ENCODE assay signal across 10 cellular contexts in the genomic region with DNA sequence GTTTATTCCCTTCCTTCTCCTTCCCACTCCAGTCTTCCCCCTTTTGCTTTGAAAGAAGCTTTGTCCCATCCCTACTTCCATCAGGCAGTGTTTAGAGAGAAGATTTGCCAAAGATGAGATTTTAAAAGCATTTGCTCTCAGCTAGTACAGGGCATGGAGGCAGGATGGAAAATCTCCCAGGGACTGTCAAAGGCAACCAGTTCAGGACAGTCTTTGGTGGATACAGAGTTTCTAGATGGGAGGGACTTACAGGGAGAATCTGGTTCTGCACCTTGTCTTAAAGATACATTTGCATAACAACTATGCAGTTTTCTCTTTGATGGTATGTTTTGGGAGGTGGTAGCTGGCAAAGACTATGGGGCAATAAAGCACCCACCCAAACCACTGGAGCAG. TPM values are rescaled to one million over a fixed set of nuclear protein-coding genes. Genes with fewer than 3 reads are reported as not detected.
DNase-seq lines count a peak whose midpoint lies in the region; ATAC-seq and TF ChIP-seq lines count a peak whose summit lies in the region.
"Had no signal": no experiment of that assay in that cellular context is flagged by ENCODE, and none has a peak within 500 bp of the region (broad histone marks: within the 10 kb centered on the region; RNA-seq: fewer than 3 reads in every experiment).

No MANE protein-coding gene starts in this region.

- intact Hi-C loops in right lobe of liver (cut with DNase I) (no loop called here), prostate gland (cut with DNase I) (no loop called here)

- TF ChIP-seq POLR2A in right lobe of liver (IDR thresholded peaks at IDR 0.05), result no peak
- no peak for TF ChIP-seq POLR2A in prostate gland (IDR thresholded peaks at IDR 0.05)

- no peak overlapping the region for H3K4me3 Mint-ChIP-seq in activated naive CD8-positive, alpha-beta T cell treated with anti-CD3 and anti-CD28 coated beads, Interleukin-2, amount 50 U/mL, for 24 hours

- H3K36me3 ChIP-seq in liver (ENCODE audit: control insufficient read depth in 4 of 4, insufficient read depth in 3 of 4, low read depth in 1 of 4, low read length in 3 of 4) (no peaks in the 10 kb centered on the region), right lobe of liver (no peaks in the 10 kb centered on the region), right atrium auricular region (no peaks in the 10 kb centered on the region), prostate gland (no peaks in the 10 kb centered on the region)

- TF ChIP-seq CTCF in liver (IDR thresholded peaks at IDR 0.05; ENCODE audit: low read depth, low read length, missing input control) (no peak), right lobe of liver (IDR thresholded peaks at IDR 0.05) (no peak), right atrium auricular region (IDR thresholded peaks at IDR 0.05) (no peak), prostate gland (IDR thresholded peaks at IDR 0.05) (no peak)

- H3K9me3 ChIP-seq in liver (ENCODE audit: control insufficient read depth in 4 of 4, low read length in 3 of 4), result no peaks in the 10 kb centered on the region
- no peaks in the 10 kb centered on the region for H3K9me3 ChIP-seq in right lobe of liver
- no peaks in the 10 kb centered on the region for H3K9me3 ChIP-seq in right atrium auricular region
- no peaks in the 10 kb centered on the region for H3K9me3 ChIP-seq in prostate gland

- H3K27ac Mint-ChIP-seq in activated naive CD8-positive, alpha-beta T cell treated with anti-CD3 and anti-CD28 coated beads, Interleukin-2, amount 50 U/mL, for 24 hours, result no peak overlapping the region

- no peaks in the 10 kb centered on the region for H3K9me3 Mint-ChIP-seq in activated naive CD8-positive, alpha-beta T cell treated with anti-CD3 and anti-CD28 coated beads, Interleukin-2, amount 50 U/mL, for 24 hours

- H3K4me1 ChIP-seq in liver (ENCODE audit: control insufficient read depth in 4 of 4, insufficient read depth in 4 of 4, low read length in 3 of 4) (peaks cover 11 to 30% (median 22%) of the 10 kb centered on the region in 4 donors), right lobe of liver (peaks cover 0 to 61% (median 20%) of the 10 kb centered on the region in 4 donors), right atrium auricular region (peaks cover 0 to 68% of the 10 kb centered on the region in 2 donors), prostate gland (replicated peaks) (peaks cover 13% of the 10 kb centered on the region)

- H3K27ac ChIP-seq in liver (ENCODE audit: low read depth in 1 of 2, low read length in 2 of 2), result peak overlapping the region; percentile 7 to 10
- no peak overlapping the region for H3K27ac ChIP-seq in right lobe of liver
- peak overlapping the region; percentile 70 to 74 for H3K27ac ChIP-seq in right atrium auricular region
- H3K27ac ChIP-seq in prostate gland, result peak overlapping the region; percentile 62 to 78

- no peaks in the 10 kb centered on the region for H3K27me3 ChIP-seq in liver (ENCODE audit: control insufficient read depth in 4 of 4, insufficient read depth in 4 of 4, low read length in 3 of 4)
- no peaks in the 10 kb centered on the region for H3K27me3 ChIP-seq in right lobe of liver
- H3K27me3 ChIP-seq in right atrium auricular region, result no peaks in the 10 kb centered on the region
- no peaks in the 10 kb centered on the region for H3K27me3 ChIP-seq in prostate gland (replicated peaks; ENCODE audit: insufficient read depth)

- peaks cover 15% of the 10 kb centered on the region for H3K4me1 Mint-ChIP-seq in activated naive CD8-positive, alpha-beta T cell treated with anti-CD3 and anti-CD28 coated beads, Interleukin-2, amount 50 U/mL, for 24 hours

- ATAC-seq in right lobe of liver, result no peak
- ATAC-seq in activated naive CD8-positive, alpha-beta T cell treated with anti-CD3 and anti-CD28 coated beads, Interleukin-2, amount 50 U/mL, for 24 hours, result no peak

- no peak for TF ChIP-seq RAD21 in liver (IDR thresholded peaks at IDR 0.05)

- no peaks in the 10 kb centered on the region for H3K27me3 Mint-ChIP-seq in activated naive CD8-positive, alpha-beta T cell treated with anti-CD3 and anti-CD28 coated beads, Interleukin-2, amount 50 U/mL, for 24 hours

- H3K9ac ChIP-seq in liver (ENCODE audit: low read depth in 1 of 2, low read length in 2 of 2), result no peak overlapping the region

- DNase-seq in right lobe of liver (no peak), right atrium auricular region (ENCODE audit: low spot score) (no peak), prostate gland (ENCODE audit: low spot score) (no peak), SKM-1 (lab: John Stamatoyannopoulos, UW; ENCODE audit: unreplicated experiment) (no peak), NCI-H1105 treated with DMSO at 0.1 percent for 48 hours (lab: John Stamatoyannopoulos, UW) (no peak), NCI-H2029 treated with DMSO at 0.1 percent for 48 hours (lab: John Stamatoyannopoulos, UW) (no peak)
- no peak for DNase-seq in activated naive CD8-positive, alpha-beta T cell treated with anti-CD3 and anti-CD28 coated beads, Interleukin-2, amount 50 U/mL, for 24 hours
- DNase-seq: ACHN, NCI-H146 had no signal

- peaks cover 6% of the 10 kb centered on the region for H3K36me3 Mint-ChIP-seq in activated naive CD8-positive, alpha-beta T cell treated with anti-CD3 and anti-CD28 coated beads, Interleukin-2, amount 50 U/mL, for 24 hours (ENCODE audit: low read depth)

- H3K4me3 ChIP-seq in liver (ENCODE audit: low read depth in 1 of 3, low read length in 3 of 3) (no peak overlapping the region), right lobe of liver (no peak overlapping the region), right atrium auricular region (no peak overlapping the region), prostate gland (no peak overlapping the region)

TF ChIP-seq in liver, 16 proteins besides CTCF, POLR2A, EP300 and RAD21:
- no peak for TF ChIP-seq YY1 (IDR thresholded peaks at IDR 0.05)
- no peak for TF ChIP-seq MAX (IDR thresholded peaks at IDR 0.05)
- TF ChIP-seq HNF4G (IDR thresholded peaks at IDR 0.05), result no peak
- no peak for TF ChIP-seq HNF4A (conservative IDR thresholded peaks at IDR 0.05)
- no peak for TF ChIP-seq TAF1 (conservative IDR thresholded peaks at IDR 0.05)
- no peak for TF ChIP-seq GABPA (IDR thresholded peaks at IDR 0.05 in 1 of 2, conservative IDR thresholded peaks at IDR 0.05 in 1 of 2)
- no peak for TF ChIP-seq ATF3 (IDR thresholded peaks at IDR 0.05)
- TF ChIP-seq REST (IDR thresholded peaks at IDR 0.05), result no peak
- no peak for TF ChIP-seq EGR1 (IDR thresholded peaks at IDR 0.05; ENCODE audit: low read depth in 2 of 2)
- TF ChIP-seq NR2F2 (IDR thresholded peaks at IDR 0.05), result no peak
- TF ChIP-seq RXRA (IDR thresholded peaks at IDR 0.05), result no peak
- TF ChIP-seq SP1 (IDR thresholded peaks at IDR 0.05), result no peak
- no peak for TF ChIP-seq FOXA2 (IDR thresholded peaks at IDR 0.05)
TF ChIP-seq in liver: peak in this region for 0.

RNA-seq across cellular contexts. Expression of gene CHD9, which starts 26.2 kb away (rescaled TPM):
- 10 to 100 TPM; 31.6 to 46.6 TPM for total RNA-seq in liver
- 10 to 100 TPM in 1 of 2 donors, 1 to 10 TPM in 1; 6.2 to 33.4 TPM for polyA plus RNA-seq in liver
- total RNA-seq in right lobe of liver, result 10 to 100 TPM; 19.8 to 44.3 (median 30.2) TPM
- 10 to 100 TPM; 49.8 to 54.1 TPM for total RNA-seq in right atrium auricular region
- total RNA-seq in prostate gland, result 10 to 100 TPM; 56.3 to 62.6 TPM

RNA-seq across cellular contexts. Expression of gene CHD9NB, which starts 28.3 kb away (rescaled TPM):
- total RNA-seq in liver (under 1 TPM; 0.05 to 0.42 TPM), right lobe of liver (under 1 TPM in 4 of 6 experiments, not detected in 2; 0.25 to 0.59 (median 0.39) TPM), right atrium auricular region (under 1 TPM; 0.33 to 0.67 TPM), prostate gland (10 to 100 TPM in 1 of 2 donors, 1 to 10 TPM in 1; 4.3 to 26.7 TPM)
- under 1 TPM in 1 of 2 donors, not detected in 1; 0.18 TPM for polyA plus RNA-seq in liver

Comparison
In these comparisons a context has a peak if more than half of its experiments do, and no peak if none do; other contexts are left out.
1. H3K27ac ChIP-seq: peak in liver (2 of 2), right atrium auricular region (2 of 2) and prostate gland (2 of 2); none in right lobe of liver (0 of 3).